ENCODE assay signal across 1 cellular context in the genomic region with DNA sequence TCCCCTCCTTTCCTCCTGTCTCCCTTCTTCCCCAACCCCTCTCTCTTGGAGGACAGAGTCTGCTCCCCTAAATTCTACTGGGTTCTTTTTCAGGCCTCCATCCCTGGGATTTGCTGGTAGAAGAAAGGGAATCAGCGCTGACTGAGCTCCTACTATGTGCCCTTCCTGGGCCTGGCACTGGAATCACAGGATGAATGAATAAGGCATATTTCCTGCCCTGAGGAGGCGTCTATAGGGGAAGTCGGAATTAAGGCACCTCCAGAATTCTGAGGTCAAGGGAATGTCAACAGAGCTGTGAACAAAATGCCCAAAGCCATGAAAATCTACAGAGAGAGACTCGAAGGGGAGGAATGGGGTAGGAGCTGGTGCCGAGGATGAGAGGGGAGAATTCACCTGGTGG.
TF ChIP-seq lines count a peak whose summit lies in the region.

No MANE protein-coding gene starts in this region.

TF ChIP-seq in WTC11, 78 proteins besides CTCF, POLR2A, EP300 and RAD21 (continued from another document):
- TF ChIP-seq, protein P1, sequence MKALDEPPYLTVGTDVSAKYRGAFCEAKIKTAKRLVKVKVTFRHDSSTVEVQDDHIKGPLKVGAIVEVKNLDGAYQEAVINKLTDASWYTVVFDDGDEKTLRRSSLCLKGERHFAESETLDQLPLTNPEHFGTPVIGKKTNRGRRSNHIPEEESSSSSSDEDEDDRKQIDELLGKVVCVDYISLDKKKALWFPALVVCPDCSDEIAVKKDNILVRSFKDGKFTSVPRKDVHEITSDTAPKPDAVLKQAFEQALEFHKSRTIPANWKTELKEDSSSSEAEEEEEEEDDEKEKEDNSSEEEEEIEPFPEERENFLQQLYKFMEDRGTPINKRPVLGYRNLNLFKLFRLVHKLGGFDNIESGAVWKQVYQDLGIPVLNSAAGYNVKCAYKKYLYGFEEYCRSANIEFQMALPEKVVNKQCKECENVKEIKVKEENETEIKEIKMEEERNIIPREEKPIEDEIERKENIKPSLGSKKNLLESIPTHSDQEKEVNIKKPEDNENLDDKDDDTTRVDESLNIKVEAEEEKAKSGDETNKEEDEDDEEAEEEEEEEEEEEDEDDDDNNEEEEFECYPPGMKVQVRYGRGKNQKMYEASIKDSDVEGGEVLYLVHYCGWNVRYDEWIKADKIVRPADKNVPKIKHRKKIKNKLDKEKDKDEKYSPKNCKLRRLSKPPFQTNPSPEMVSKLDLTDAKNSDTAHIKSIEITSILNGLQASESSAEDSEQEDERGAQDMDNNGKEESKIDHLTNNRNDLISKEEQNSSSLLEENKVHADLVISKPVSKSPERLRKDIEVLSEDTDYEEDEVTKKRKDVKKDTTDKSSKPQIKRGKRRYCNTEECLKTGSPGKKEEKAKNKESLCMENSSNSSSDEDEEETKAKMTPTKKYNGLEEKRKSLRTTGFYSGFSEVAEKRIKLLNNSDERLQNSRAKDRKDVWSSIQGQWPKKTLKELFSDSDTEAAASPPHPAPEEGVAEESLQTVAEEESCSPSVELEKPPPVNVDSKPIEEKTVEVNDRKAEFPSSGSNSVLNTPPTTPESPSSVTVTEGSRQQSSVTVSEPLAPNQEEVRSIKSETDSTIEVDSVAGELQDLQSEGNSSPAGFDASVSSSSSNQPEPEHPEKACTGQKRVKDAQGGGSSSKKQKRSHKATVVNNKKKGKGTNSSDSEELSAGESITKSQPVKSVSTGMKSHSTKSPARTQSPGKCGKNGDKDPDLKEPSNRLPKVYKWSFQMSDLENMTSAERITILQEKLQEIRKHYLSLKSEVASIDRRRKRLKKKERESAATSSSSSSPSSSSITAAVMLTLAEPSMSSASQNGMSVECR (CRISPR knock-in tag; IDR thresholded peaks at IDR 0.05; ENCODE audit: borderline replicate concordance) = no peak
- TF ChIP-seq OVOL2 (CRISPR knock-in tag; IDR thresholded peaks at IDR 0.05; ENCODE audit: borderline replicate concordance) (no peak), JAZF1 (CRISPR knock-in tag; IDR thresholded peaks at IDR 0.05) (no peak), ZNF232 (CRISPR knock-in tag; IDR thresholded peaks at IDR 0.05) (no peak)
- TF ChIP-seq, protein P2, sequence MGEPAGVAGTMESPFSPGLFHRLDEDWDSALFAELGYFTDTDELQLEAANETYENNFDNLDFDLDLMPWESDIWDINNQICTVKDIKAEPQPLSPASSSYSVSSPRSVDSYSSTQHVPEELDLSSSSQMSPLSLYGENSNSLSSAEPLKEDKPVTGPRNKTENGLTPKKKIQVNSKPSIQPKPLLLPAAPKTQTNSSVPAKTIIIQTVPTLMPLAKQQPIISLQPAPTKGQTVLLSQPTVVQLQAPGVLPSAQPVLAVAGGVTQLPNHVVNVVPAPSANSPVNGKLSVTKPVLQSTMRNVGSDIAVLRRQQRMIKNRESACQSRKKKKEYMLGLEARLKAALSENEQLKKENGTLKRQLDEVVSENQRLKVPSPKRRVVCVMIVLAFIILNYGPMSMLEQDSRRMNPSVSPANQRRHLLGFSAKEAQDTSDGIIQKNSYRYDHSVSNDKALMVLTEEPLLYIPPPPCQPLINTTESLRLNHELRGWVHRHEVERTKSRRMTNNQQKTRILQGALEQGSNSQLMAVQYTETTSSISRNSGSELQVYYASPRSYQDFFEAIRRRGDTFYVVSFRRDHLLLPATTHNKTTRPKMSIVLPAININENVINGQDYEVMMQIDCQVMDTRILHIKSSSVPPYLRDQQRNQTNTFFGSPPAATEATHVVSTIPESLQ (CRISPR knock-in tag; IDR thresholded peaks at IDR 0.05) = no peak
TF ChIP-seq in WTC11: peak in this region for 0.
